ENCODE assay signal across 2 cellular contexts in genomic region chr1:160739098-160739511, GRCh38.
TF ChIP-seq lines count a peak whose summit lies in the region.

TSS of gene SLAMF7 (plus strand) at chr1:160739247. CDS start at chr1:160739302, 55 bp downstream.

TF ChIP-seq in liver, 16 proteins besides CTCF, POLR2A, EP300 and RAD21:
- TF ChIP-seq REST (IDR thresholded peaks at IDR 0.05): no peak
- TF ChIP-seq JUND (IDR thresholded peaks at IDR 0.05): no peak
- peak; percentile 22 for TF ChIP-seq YY1 (IDR thresholded peaks at IDR 0.05)

TF ChIP-seq in HepG2, 621 proteins besides CTCF, POLR2A, EP300 and RAD21 (continued from another document):
- TF ChIP-seq E2F2 (CRISPR knock-in tag; IDR thresholded peaks at IDR 0.05; ENCODE audit: borderline replicate concordance): no peak
- no peak for TF ChIP-seq MIXL1 (CRISPR knock-in tag; IDR thresholded peaks at IDR 0.05)
- TF ChIP-seq GLI4 (CRISPR knock-in tag; IDR thresholded peaks at IDR 0.05; ENCODE audit: borderline replicate concordance): no peak
- TF ChIP-seq ZBTB7B (CRISPR knock-in tag; IDR thresholded peaks at IDR 0.05): no peak
- TF ChIP-seq DNMT3B (CRISPR knock-in tag; conservative IDR thresholded peaks at IDR 0.05): no peak
- no peak for TF ChIP-seq LBX2 (CRISPR knock-in tag; IDR thresholded peaks at IDR 0.05; ENCODE audit: borderline replicate concordance)
- TF ChIP-seq ZNF574 (CRISPR knock-in tag; IDR thresholded peaks at IDR 0.05): no peak
- TF ChIP-seq ZNF333 (CRISPR knock-in tag; IDR thresholded peaks at IDR 0.05; ENCODE audit: borderline replicate concordance): no peak
- TF ChIP-seq TCF7L2 (IDR thresholded peaks at IDR 0.05; ENCODE audit: low read depth, low read length): no peak
- no peak for TF ChIP-seq BORCS8-MEF2B (CRISPR knock-in tag; IDR thresholded peaks at IDR 0.05)
- no peak for TF ChIP-seq ZBTB34 (CRISPR knock-in tag; IDR thresholded peaks at IDR 0.05)
- no peak for TF ChIP-seq ZNF24 (IDR thresholded peaks at IDR 0.05)
